In genomic region chr2:177187631-177188312, GRCh38 we compare ENCODE assay signal across 14 cellular contexts. TPM values are rescaled to one million over a fixed set of nuclear protein-coding genes. Genes with fewer than 3 reads are reported as not detected.
DNase-seq lines count a peak whose midpoint lies in the region; ATAC-seq and TF ChIP-seq lines count a peak whose summit lies in the region.
"Had no signal": no experiment of that assay in that cellular context is flagged by ENCODE, and none has a peak within 500 bp of the region (broad histone marks: within the 10 kb centered on the region; RNA-seq: fewer than 3 reads in every experiment).

No MANE protein-coding gene starts in this region.

- in situ Hi-C loops in mammary epithelial cell (cut with MboI; ENCODE audit: low sequenced_read_pairs in 2 of 2) = no loop called here

- TF ChIP-seq CTCF in Calu3 (IDR thresholded peaks at IDR 0.05; ENCODE audit: unreplicated experiment) (no peak), mammary epithelial cell (conservative IDR thresholded peaks at IDR 0.05 in 1 of 2, IDR thresholded peaks at IDR 0.05 in 1 of 2; ENCODE audit: extremely low read depth in 1 of 2, insufficient read depth in 1 of 2, low read depth in 1 of 2, low read length in 2 of 2) (no peak), sigmoid colon (IDR thresholded peaks at IDR 0.05) (no peak)

- no peak overlapping the region for H2BK120ac ChIP-seq in mesenchymal stem cell (ENCODE audit: low read depth, low read length)

- no peaks in the 10 kb centered on the region for H3K36me3 Mint-ChIP-seq in Calu3 (ENCODE audit: insufficient read depth, unreplicated experiment)

- H4K20me1 ChIP-seq in mammary epithelial cell (ENCODE audit: insufficient read depth, low read length) = no peaks in the 10 kb centered on the region

- H3K4me3 Mint-ChIP-seq in Calu3 (ENCODE audit: low read depth, unreplicated experiment) = peak overlapping the region; percentile 2

- H3K36me3 ChIP-seq in mammary epithelial cell (ENCODE audit: insufficient read depth, low read length) (no peaks in the 10 kb centered on the region), mesenchymal stem cell (ENCODE audit: control insufficient read depth in 1 of 2, insufficient read depth in 2 of 2, low read depth in 1 of 2, low read length in 2 of 2) (no peaks in the 10 kb centered on the region), sigmoid colon (no peaks in the 10 kb centered on the region)

- H3K9me3 Mint-ChIP-seq in Calu3 (ENCODE audit: low read depth, unreplicated experiment) = no peaks in the 10 kb centered on the region

- 78% methylated on average over 7 of the region's 8 CpGs for WGBS in mammary epithelial cell (ENCODE audit: low coverage, missing lambda C conversion rate)
- WGBS in mesenchymal stem cell = 45% methylated on average over 7 of the region's 8 CpGs
- WGBS in sigmoid colon, 2 donors = 41 to 63% methylated on average over 8 of the region's 8 CpGs

- TF ChIP-seq EP300 in sigmoid colon (IDR thresholded peaks at IDR 0.05) = no peak

- H3K27ac ChIP-seq in mammary epithelial cell (ENCODE audit: insufficient read depth, low read depth, low read length) = no peak overlapping the region
- no peak overlapping the region for H3K27ac ChIP-seq in mesenchymal stem cell (ENCODE audit: low read length, poor library complexity, severe bottlenecking)
- no peak overlapping the region for H3K27ac ChIP-seq in sigmoid colon

- DNase-seq in Calu3 (peak; percentile 65), LHCN-M2 (ENCODE audit: low read depth) (peak; percentile 94), mammary epithelial cell (no peak), mesenchymal stem cell (peak; percentile 55), NCI-H1092 (lab: John Stamatoyannopoulos, UW) (no peak), NCI-H446 (lab: John Stamatoyannopoulos, UW) (no peak), sigmoid colon (no peak)
- DNase-seq: activated CD4-positive, alpha-beta T cell treated with anti-CD3 and anti-CD28 coated beads, Interleukin-2, amount 50 U/mL, for 1 hour; amygdala; hypothalamus; KG1; occipital lobe; RPMI8226 had no signal

- H3K14ac ChIP-seq in mesenchymal stem cell (ENCODE audit: low read length in 2 of 2) = peak overlapping the region in 1 of 2 experiments; percentile 49

- dilution Hi-C loops in mammary epithelial cell (cut with HindIII; ENCODE audit: low sequenced_read_pairs) = no loop called here

- CTCF ChIA-PET in Calu3 (lab: Charles Lee) = interaction anchor here (1.7 kb wide), 1 partner anchor 11 kb away, joined by 3 read pairs; no protein-coding TSS in a partner anchor
- CTCF ChIA-PET in mammary epithelial cell (lab: Charles Lee; ENCODE audit: low non-redundant PET) = no interaction called here

- H2BK12ac ChIP-seq in mesenchymal stem cell (ENCODE audit: low read length in 2 of 2) = no peak overlapping the region

- H3K4me1 Mint-ChIP-seq in Calu3 (ENCODE audit: low read depth, unreplicated experiment) = peaks cover 30% of the 10 kb centered on the region

- no peak overlapping the region for H4K8ac ChIP-seq in mesenchymal stem cell (ENCODE audit: low read length)

- no peaks in the 10 kb centered on the region for H3K9me3 ChIP-seq in mammary epithelial cell (replicated peaks; ENCODE audit: insufficient read depth, low read length)
- no peaks in the 10 kb centered on the region for H3K9me3 ChIP-seq in mesenchymal stem cell (ENCODE audit: control insufficient read depth, low read length)
- H3K9me3 ChIP-seq in sigmoid colon = no peaks in the 10 kb centered on the region

- no peaks in the 10 kb centered on the region for H3K27me3 ChIP-seq in mammary epithelial cell (ENCODE audit: insufficient read depth, low read length)
- H3K27me3 ChIP-seq in mesenchymal stem cell (ENCODE audit: control insufficient read depth in 1 of 2, insufficient read depth in 1 of 2, low read length in 2 of 2) = no peaks in the 10 kb centered on the region
- H3K27me3 ChIP-seq in sigmoid colon = no peaks in the 10 kb centered on the region

- ATAC-seq in HG03460 (IDR thresholded peaks at IDR 0.05; ENCODE audit: unreplicated experiment) = no peak

- H3K4me1 ChIP-seq in mammary epithelial cell (ENCODE audit: insufficient read depth, low read length) (no peaks in the 10 kb centered on the region), mesenchymal stem cell (ENCODE audit: control insufficient read depth, insufficient read depth, low read depth, low read length) (peaks cover 2% of the 10 kb centered on the region), sigmoid colon (no peaks in the 10 kb centered on the region)

- no peak overlapping the region for H2AK5ac ChIP-seq in mesenchymal stem cell (ENCODE audit: low read length, severe bottlenecking)

- no peak overlapping the region for H2BK5ac ChIP-seq in mesenchymal stem cell (ENCODE audit: low read depth, low read length, poor library complexity, severe bottlenecking)

- intact Hi-C loops in Calu3 (cut with micrococcal nuclease; ENCODE audit: unreplicated experiment) (loop anchor here (2.0 kb wide), 1 partner anchor 25 kb away; the partner anchor contains the start of gene HNRNPA3), mammary epithelial cell (cut with micrococcal nuclease) (no loop called here), sigmoid colon (cut with DNase I) (no loop called here)

- no peak for TF ChIP-seq POLR2A in sigmoid colon (IDR thresholded peaks at IDR 0.05)

- peak overlapping the region; percentile 67 for H3K27ac Mint-ChIP-seq in Calu3 (ENCODE audit: unreplicated experiment)

- no peak overlapping the region for H4K91ac ChIP-seq in mesenchymal stem cell (ENCODE audit: low read length)

- H3K4me2 ChIP-seq in mammary epithelial cell (ENCODE audit: insufficient read depth, low read depth, low read length) (no peak overlapping the region), mesenchymal stem cell (ENCODE audit: low read length, poor library complexity, severe bottlenecking) (no peak overlapping the region)

- H2AFZ ChIP-seq in mammary epithelial cell (ENCODE audit: low read depth, low read length) = peak overlapping the region; percentile 16
- peak overlapping the region; percentile 18 for H2AFZ ChIP-seq in mesenchymal stem cell (ENCODE audit: low read depth, low read length)

- no TSS peak for BruUV-seq in Calu3 (replicated peaks; lab: Mats Ljungman, UMichigan)
- BruUV-seq in mammary epithelial cell (replicated peaks; lab: Mats Ljungman, UMichigan) = no TSS peak

- H3K27me3 Mint-ChIP-seq in Calu3 (ENCODE audit: unreplicated experiment) = no peaks in the 10 kb centered on the region

- no peaks in the 10 kb centered on the region for H3K79me1 ChIP-seq in mesenchymal stem cell (replicated peaks; ENCODE audit: low read length, poor library complexity, severe bottlenecking)

- H3K4me3 ChIP-seq in mammary epithelial cell (replicated peaks in 1 of 3; ENCODE audit: insufficient read depth in 1 of 3, low read depth in 2 of 3, low read length in 3 of 3) (no peak overlapping the region), mesenchymal stem cell (ENCODE audit: insufficient read depth in 1 of 2, low read depth in 1 of 2, low read length in 2 of 2) (no peak overlapping the region), sigmoid colon (no peak overlapping the region)

- H2BK15ac ChIP-seq in mesenchymal stem cell (ENCODE audit: low read depth, poor library complexity, severe bottlenecking) = no peak overlapping the region

- no peaks in the 10 kb centered on the region for H3K79me2 ChIP-seq in mammary epithelial cell (ENCODE audit: insufficient read depth, low read length)

- H3K18ac ChIP-seq in mesenchymal stem cell (ENCODE audit: low read depth in 1 of 2, low read length in 2 of 2) = no peak overlapping the region

- H3K4ac ChIP-seq in mesenchymal stem cell (ENCODE audit: low read depth in 1 of 2, low read length in 2 of 2) = no peak overlapping the region

- H3K23ac ChIP-seq in mesenchymal stem cell (ENCODE audit: low read length in 2 of 2) = no peak overlapping the region

- no peak overlapping the region for H3K9ac ChIP-seq in mammary epithelial cell (ENCODE audit: insufficient read depth, low read length)
- H3K9ac ChIP-seq in mesenchymal stem cell (ENCODE audit: low read length) = no peak overlapping the region

RNA-seq across cellular contexts. Expression of gene HNRNPA3, which starts 24.8 kb away (rescaled TPM):
- total RNA-seq in Calu3 (2022) (212 and 234 TPM in 2 replicates), LHCN-M2 (2014; rRNA removed) (42.4 and 67.6 TPM in 2 replicates), mammary epithelial cell (100 to 1,000 TPM in 1 of 2 donors, 10 to 100 TPM in 1; 18.2 to 196 TPM), sigmoid colon (10 to 100 TPM; 69.2 to 82.1 (median 74.5) TPM)
- 352 TPM for polyA plus RNA-seq in LHCN-M2 (2012)
- polyA plus RNA-seq in mammary epithelial cell (59.9 TPM), sigmoid colon (100 to 1,000 TPM; 130 to 261 (median 131) TPM)
- 29.6 TPM for polyA minus RNA-seq in mammary epithelial cell
- 192 TPM for polyA plus RNA-seq in mesenchymal stem cell (2013, experiment 1 of 2)
- polyA plus RNA-seq in mesenchymal stem cell (2013, experiment 2 of 2) = 202 TPM

Comparison
In these comparisons a context has a peak if more than half of its experiments do, and no peak if none do; other contexts are left out.
1. DNase-seq: peak in Calu3 (single experiment), LHCN-M2 (single experiment) and mesenchymal stem cell (single experiment); none in mammary epithelial cell (single experiment), NCI-H1092 (single experiment), NCI-H446 (0 of 2) and sigmoid colon (single experiment).